In the genomic region with DNA sequence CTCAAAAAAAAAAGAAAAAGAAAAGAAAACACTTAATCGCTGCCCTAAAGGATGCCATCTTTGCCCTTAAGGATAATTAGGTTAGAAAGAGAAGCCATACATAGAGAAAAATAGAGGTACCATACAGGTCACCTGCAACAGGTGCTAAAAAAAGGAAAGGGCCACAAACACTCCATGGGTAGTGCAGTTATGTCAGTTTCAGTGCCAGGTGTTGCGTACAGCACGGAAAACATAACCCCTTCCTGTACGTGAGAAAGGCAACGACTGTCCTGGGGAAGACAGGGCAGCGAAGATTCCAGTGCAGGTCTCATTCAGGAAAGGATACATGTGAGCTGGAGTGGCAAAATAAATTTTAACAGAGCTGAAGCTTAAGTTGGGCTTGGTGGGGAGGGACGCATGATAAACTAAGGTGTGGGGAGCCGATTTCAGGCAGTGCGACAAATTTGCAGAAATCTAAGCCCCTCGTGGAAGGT, we compare ENCODE assay signal across 8 cellular contexts. TPM values are rescaled to one million over a fixed set of nuclear protein-coding genes. Genes with fewer than 3 reads are reported as not detected.
DNase-seq lines count a peak whose midpoint lies in the region; ATAC-seq and TF ChIP-seq lines count a peak whose summit lies in the region.

No MANE protein-coding gene starts in this region.

- DNase-seq in COLO668 (lab: John Stamatoyannopoulos, UW; ENCODE audit: unreplicated experiment) (peak; percentile 35), PC-9 (no peak), endothelial cell (ENCODE audit: low spot score) (no peak), osteocyte (ENCODE audit: extremely low spot score, unreplicated experiment) (no peak), GM10248 (ENCODE audit: extremely low spot score) (no peak), NCI-H2081 treated with DMSO at 0.1 percent for 48 hours (lab: John Stamatoyannopoulos, UW) (no peak)

- peaks cover 13% of the 10 kb centered on the region for H3K27me3 Mint-ChIP-seq in endothelial cell (ENCODE audit: unreplicated experiment)
- H3K27me3 Mint-ChIP-seq in osteocyte (ENCODE audit: unreplicated experiment): no peaks in the 10 kb centered on the region

- peaks cover 20% of the 10 kb centered on the region for H3K4me1 ChIP-seq in PC-9 (replicated peaks; ENCODE audit: insufficient read depth)

- H2AFZ ChIP-seq in PC-9: peak overlapping the region; percentile 66

- peaks cover 10% of the 10 kb centered on the region for H3K36me3 ChIP-seq in PC-9 (ENCODE audit: low read depth)

- peaks cover 12% of the 10 kb centered on the region for H4K20me1 ChIP-seq in PC-9 (ENCODE audit: insufficient read depth)

- POLR2A ChIA-PET in PC-9 (lab: Charles Lee; ENCODE audit: unreplicated experiment): interaction anchor here (0.5 to 1.2 kb wide), 10 partner anchors 20 to 211 kb away, joined by 4 to 27 read pairs (median 6); a partner anchor contains a TSS
- POLR2A ChIA-PET in GM10248 (lab: Yijun Ruan, JAX): interaction anchor here (0.6 to 1.8 kb wide), 8 partner anchors 9 to 157 kb away, joined by 3 to 8 read pairs (median 4); a partner anchor contains a TSS

- ATAC-seq in GM21825 (IDR thresholded peaks at IDR 0.05; ENCODE audit: unreplicated experiment) (peak; percentile 8), HG02623 (IDR thresholded peaks at IDR 0.05; ENCODE audit: unreplicated experiment) (no peak)

- peaks cover 23% of the 10 kb centered on the region for H3F3A ChIP-seq in PC-9 (ENCODE audit: insufficient read depth, low read depth)

- H3K4me3 Mint-ChIP-seq in endothelial cell (ENCODE audit: unreplicated experiment): peak overlapping the region; percentile 94
- H3K4me3 Mint-ChIP-seq in osteocyte (ENCODE audit: unreplicated experiment): peak overlapping the region; percentile 97

- TF ChIP-seq CTCF in PC-9 (conservative IDR thresholded peaks at IDR 0.05) (no peak), endothelial cell (IDR thresholded peaks at IDR 0.05; ENCODE audit: unreplicated experiment) (no peak), osteocyte (IDR thresholded peaks at IDR 0.05) (no peak), GM10248 (IDR thresholded peaks at IDR 0.05; ENCODE audit: control extremely low read depth, extremely low read depth, low read depth, missing control alignments) (no peak)

- H3K9me2 ChIP-seq in PC-9 (ENCODE audit: insufficient read depth): no peaks in the 10 kb centered on the region

- peak overlapping the region; percentile 98 for H3K27ac Mint-ChIP-seq in endothelial cell (ENCODE audit: unreplicated experiment)
- H3K27ac Mint-ChIP-seq in osteocyte (ENCODE audit: unreplicated experiment): peak overlapping the region; percentile 99

- H3K4me3 ChIP-seq in PC-9: peak overlapping the region; percentile 94

- peak overlapping the region; percentile 84 for H3K4me2 ChIP-seq in PC-9

- peaks cover 33% of the 10 kb centered on the region for H3K4me1 Mint-ChIP-seq in endothelial cell (ENCODE audit: unreplicated experiment)
- peaks cover 21% of the 10 kb centered on the region for H3K4me1 Mint-ChIP-seq in osteocyte (ENCODE audit: unreplicated experiment)

- H3K36me3 Mint-ChIP-seq in endothelial cell (ENCODE audit: low read depth, unreplicated experiment) (peaks cover 25% of the 10 kb centered on the region), osteocyte (ENCODE audit: unreplicated experiment) (peaks cover 13% of the 10 kb centered on the region)

- CTCF ChIA-PET in PC-9 (lab: Charles Lee) (interaction anchor here (0.6 kb wide), 1 partner anchor 309 kb away, joined by 5 read pairs; no protein-coding TSS in a partner anchor), GM10248 (lab: Yijun Ruan, JAX) (interaction anchor here (1.1 to 1.5 kb wide), 7 partner anchors 8 to 151 kb away, joined by 3 to 6 read pairs (median 3); a partner anchor contains a TSS)

- H3K79me2 ChIP-seq in PC-9 (ENCODE audit: low read depth): peaks cover 17% of the 10 kb centered on the region

- no peaks in the 10 kb centered on the region for H3K9me3 ChIP-seq in PC-9 (ENCODE audit: insufficient read depth, low read depth)

- H3K27me3 ChIP-seq in PC-9 (ENCODE audit: insufficient read depth, low read depth): no peaks in the 10 kb centered on the region

- no peak overlapping the region for H3K27ac ChIP-seq in PC-9

- H3K9me3 Mint-ChIP-seq in endothelial cell (ENCODE audit: unreplicated experiment) (no peaks in the 10 kb centered on the region), osteocyte (ENCODE audit: unreplicated experiment) (no peaks in the 10 kb centered on the region)

- intact Hi-C loops in PC-9 (cut with micrococcal nuclease; ENCODE audit: unreplicated experiment): loop anchor here (2.0 to 5.0 kb wide), 2 partner anchors 65 to 121 kb away; a partner anchor contains a TSS

- BruUV-seq in PC-9 (replicated peaks; lab: Mats Ljungman, UMichigan): no TSS peak

RNA-seq across cellular contexts. Expression of a gene that starts 0.6 kb away (rescaled TPM):
- total RNA-seq in PC-9 (2021) (84.4 and 154 TPM in 2 replicates), endothelial cell (ENCODE audit: unreplicated experiment) (28.1 TPM), osteocyte (120 and 130 TPM in 2 replicates)

RNA-seq across cellular contexts. Expression of a gene that starts 20.2 kb away (rescaled TPM):
- total RNA-seq in PC-9 (2021) (5.3 and 7.0 TPM in 2 replicates), endothelial cell (ENCODE audit: unreplicated experiment) (10.8 TPM), osteocyte (19.2 and 20.6 TPM in 2 replicates)

RNA-seq across cellular contexts. Expression of a gene that starts 32.1 kb away (rescaled TPM):
- total RNA-seq in PC-9 (2021) (36.3 and 42.9 TPM in 2 replicates), endothelial cell (ENCODE audit: unreplicated experiment) (167 TPM), osteocyte (4.3 and 7.1 TPM in 2 replicates)
